Comparison of ENCODE assay signal across 9 cellular contexts in genomic region chr5:172858990-172859811, GRCh38. TPM values are rescaled to one million over a fixed set of nuclear protein-coding genes. Genes with fewer than 3 reads are reported as not detected.
DNase-seq lines count a peak whose midpoint lies in the region; ATAC-seq and TF ChIP-seq lines count a peak whose summit lies in the region.
"Had no signal": no experiment of that assay in that cellular context is flagged by ENCODE, and none has a peak within 500 bp of the region (broad histone marks: within the 10 kb centered on the region; RNA-seq: fewer than 3 reads in every experiment).

No MANE protein-coding gene starts in this region.

- H3K27ac ChIP-seq in heart right ventricle (peak overlapping the region; percentile 86 to 97 (median 92)), rectal smooth muscle tissue (ENCODE audit: low read depth, low read length) (peak overlapping the region; percentile 86)

- H3K9me3 ChIP-seq in adipocyte (ENCODE audit: control insufficient read depth, low read length) (no peaks in the 10 kb centered on the region), heart right ventricle (no peaks in the 10 kb centered on the region)

- peak; percentile 54 for DNase-seq in Calu3
- peak; percentile 43 for DNase-seq in adipocyte (ENCODE audit: low read depth)
- DNase-seq in heart right ventricle, result peak; percentile 78 to 85
- DNase-seq in NCI-H1092 treated with DMSO at 0.1 percent for 48 hours (lab: John Stamatoyannopoulos, UW), result no peak
- no peak for DNase-seq in NCI-H2029 treated with DMSO at 0.1 percent for 48 hours (lab: John Stamatoyannopoulos, UW)
- DNase-seq: NCI-H1417 had no signal

- peak overlapping the region; percentile 37 for H3K27ac Mint-ChIP-seq in Calu3 (ENCODE audit: unreplicated experiment)

- H3K4me1 ChIP-seq in adipocyte (ENCODE audit: control insufficient read depth, insufficient read depth, low read length) (peaks cover 78% of the 10 kb centered on the region), heart right ventricle (peaks cover 52 to 87% (median 73%) of the 10 kb centered on the region in 9 donors), rectal smooth muscle tissue (ENCODE audit: control insufficient read depth, insufficient read depth, low read length) (peaks cover 44% of the 10 kb centered on the region)

- ATAC-seq in heart right ventricle (peak; percentile 13 to 80 (median 58)), HG02852 (IDR thresholded peaks at IDR 0.05; ENCODE audit: unreplicated experiment) (no peak), GM18868 (IDR thresholded peaks at IDR 0.05; ENCODE audit: unreplicated experiment) (no peak)

- H3K9ac ChIP-seq in adipocyte (ENCODE audit: low read length) (peak overlapping the region; percentile 75), rectal smooth muscle tissue (ENCODE audit: low read length) (no peak overlapping the region)

- no peak for TF ChIP-seq CTCF in Calu3 (IDR thresholded peaks at IDR 0.05; ENCODE audit: unreplicated experiment)
- TF ChIP-seq CTCF in heart right ventricle (IDR thresholded peaks at IDR 0.05), result no peak

- peaks cover 63% of the 10 kb centered on the region for H3K4me1 Mint-ChIP-seq in Calu3 (ENCODE audit: low read depth, unreplicated experiment)

- peak overlapping the region; percentile 21 for H3K4me3 Mint-ChIP-seq in Calu3 (ENCODE audit: low read depth, unreplicated experiment)

- no TSS peak for BruUV-seq in Calu3 (replicated peaks; lab: Mats Ljungman, UMichigan)

- no peaks in the 10 kb centered on the region for H3K27me3 Mint-ChIP-seq in Calu3 (ENCODE audit: unreplicated experiment)

- intact Hi-C loops in Calu3 (cut with micrococcal nuclease; ENCODE audit: unreplicated experiment), result no loop called here
- intact Hi-C loops in heart right ventricle (cut with DNase I), result loop anchor here in 3 of 10 donors (2.0 to 10.0 kb wide), 4 partner anchors 46 to 88 kb away; partner anchors contain the start of gene DUSP1 (in 2 of the 3)

- H3K4me3 ChIP-seq in adipocyte (ENCODE audit: low read length) (peak overlapping the region; percentile 45), heart right ventricle (peak overlapping the region in 1 of 10 donors; percentile 2), rectal smooth muscle tissue (ENCODE audit: low read length) (no peak overlapping the region)

- CTCF ChIA-PET in Calu3 (lab: Charles Lee), result interaction anchor here (0.7 to 2.4 kb wide), 8 partner anchors 10 to 142 kb away, joined by 3 to 13 read pairs (median 4); partner anchors contain the start of gene DUSP1

- H3K9me3 Mint-ChIP-seq in Calu3 (ENCODE audit: low read depth, unreplicated experiment), result no peaks in the 10 kb centered on the region

- H3K36me3 Mint-ChIP-seq in Calu3 (ENCODE audit: insufficient read depth, unreplicated experiment), result peaks cover 23% of the 10 kb centered on the region

- H3K27me3 ChIP-seq in adipocyte (replicated peaks; ENCODE audit: control insufficient read depth, insufficient read depth, low read length) (no peaks in the 10 kb centered on the region), heart right ventricle (no peaks in the 10 kb centered on the region), rectal smooth muscle tissue (ENCODE audit: control insufficient read depth, insufficient read depth, low read length) (no peaks in the 10 kb centered on the region)

- no peaks in the 10 kb centered on the region for H3K36me3 ChIP-seq in adipocyte (ENCODE audit: control insufficient read depth, insufficient read depth, low read length, severe bottlenecking)
- peaks cover 0 to 3% (median 0%) of the 10 kb centered on the region in 9 donors for H3K36me3 ChIP-seq in heart right ventricle
- no peaks in the 10 kb centered on the region for H3K36me3 ChIP-seq in rectal smooth muscle tissue (ENCODE audit: control insufficient read depth, insufficient read depth, low read length)

- WGBS in heart right ventricle, 2 donors, result 34 to 36% methylated on average over 15 of the region's 15 CpGs

RNA-seq across cellular contexts. Expression of gene ERGIC1, which starts 25.1 kb away (rescaled TPM):
- 231 and 235 TPM in 2 replicates for total RNA-seq in Calu3 (2022)
- 10 to 100 TPM; 60.3 to 91.9 (median 74.2) TPM for total RNA-seq in heart right ventricle
- 10 to 100 TPM; 48.0 to 64.9 TPM for polyA plus RNA-seq in heart right ventricle

Comparison
In these comparisons a context has a peak if more than half of its experiments do, and no peak if none do; other contexts are left out.
1. DNase-seq: peak in Calu3 (single experiment), adipocyte (single experiment) and heart right ventricle (2 of 2); none in NCI-H1092 treated with DMSO at 0.1 percent for 48 hours (single experiment) and NCI-H2029 treated with DMSO at 0.1 percent for 48 hours (single experiment).
2. ATAC-seq: peak in heart right ventricle (8 of 8); none in HG02852 (single experiment) and GM18868 (single experiment).